Comparison of ENCODE assay signal across 13 cellular contexts in genomic region chr5:147073098-147073497, GRCh38.
DNase-seq lines count a peak whose midpoint lies in the region; ATAC-seq and TF ChIP-seq lines count a peak whose summit lies in the region.
"Had no signal": no experiment of that assay in that cellular context is flagged by ENCODE, and none has a peak within 500 bp of the region (broad histone marks: within the 10 kb centered on the region; RNA-seq: fewer than 3 reads in every experiment).

No MANE protein-coding gene starts in this region.

- H3K4me3 ChIP-seq in LNCaP clone FGC (ENCODE audit: low read depth, low read length) (no peak overlapping the region), dorsolateral prefrontal cortex (no peak overlapping the region), upper lobe of right lung (no peak overlapping the region)
- H3K4me3 ChIP-seq: GM12878 had no signal

- intact Hi-C loops in dorsolateral prefrontal cortex (cut with DNase I) (no loop called here), upper lobe of right lung (cut with DNase I) (no loop called here)

- H3K27me3 ChIP-seq in dorsolateral prefrontal cortex (no peaks in the 10 kb centered on the region), upper lobe of right lung (no peaks in the 10 kb centered on the region)

- no peaks in the 10 kb centered on the region for H3K4me1 ChIP-seq in upper lobe of right lung

- H3K9me3 ChIP-seq in upper lobe of right lung, result no peaks in the 10 kb centered on the region

- ATAC-seq in upper lobe of right lung, result peak; percentile 69
- no peak for ATAC-seq in HG03280 (IDR thresholded peaks at IDR 0.05; ENCODE audit: unreplicated experiment)
- ATAC-seq: GM12878 had no signal

- DNase-seq in LNCaP clone FGC (ENCODE audit: low read depth), result peak; percentile 60
- DNase-seq in NCI-H2196 treated with DMSO at 0.1 percent for 48 hours (lab: John Stamatoyannopoulos, UW; ENCODE audit: unreplicated experiment), result peak; percentile 46
- DNase-seq in dorsolateral prefrontal cortex, result no peak
- DNase-seq in upper lobe of right lung, result no peak
- no peak for DNase-seq in pons (ENCODE audit: low spot score)
- no peak for DNase-seq in NCI-H345 (lab: John Stamatoyannopoulos, UW)
- DNase-seq: CD8-positive, alpha-beta memory T cell; NCI-H1930; RPMI8226; T-helper 2 cell had no signal

- H3K27ac ChIP-seq in dorsolateral prefrontal cortex, result peak overlapping the region in 41 of 59 donors; percentile 10 to 98 (median 85)
- no peak overlapping the region for H3K27ac ChIP-seq in upper lobe of right lung
- H3K27ac ChIP-seq: HL-60 had no signal

- TF ChIP-seq CTCF in LNCaP clone FGC (IDR thresholded peaks at IDR 0.05; ENCODE audit: control insufficient read depth, extremely low read depth, insufficient read depth) (no peak), dorsolateral prefrontal cortex (IDR thresholded peaks at IDR 0.05 in 54 of 56, conservative IDR thresholded peaks at IDR 0.05 in 2 of 56; ENCODE audit: low read depth in 1 of 56, partially characterized antibody in 56 of 56) (no peak), upper lobe of right lung (IDR thresholded peaks at IDR 0.05) (no peak)

- H3K36me3 ChIP-seq in upper lobe of right lung, result no peaks in the 10 kb centered on the region

Comparison
In these comparisons a context has a peak if more than half of its experiments do, and no peak if none do; other contexts are left out.
1. DNase-seq: peak in LNCaP clone FGC (single experiment) and NCI-H2196 treated with DMSO at 0.1 percent for 48 hours (single experiment); none in dorsolateral prefrontal cortex (0 of 10), upper lobe of right lung (single experiment), pons (single experiment) and NCI-H345 (single experiment).